ENCODE assay signal across 20 cellular contexts in genomic region chr18:13532406-13533075, GRCh38.
A peak's percentile ranks its signal among the peaks of the same experiment; 100 is the strongest.
DNase-seq lines count a peak whose midpoint lies in the region; ATAC-seq and TF ChIP-seq lines count a peak whose summit lies in the region.
"Had no signal": no experiment of that assay in that cellular context is flagged by ENCODE, and none has a peak within 500 bp of the region (broad histone marks: within the 10 kb centered on the region; RNA-seq: fewer than 3 reads in every experiment).

No MANE protein-coding gene starts in this region.

- no peak for ATAC-seq in left cardiac atrium
- no peak for ATAC-seq in T-helper 17 cell
- no peak for ATAC-seq in naive thymus-derived CD8-positive, alpha-beta T cell
- ATAC-seq in HG03378 (IDR thresholded peaks at IDR 0.05; ENCODE audit: unreplicated experiment), result no peak
- ATAC-seq in GM18868 (IDR thresholded peaks at IDR 0.05; ENCODE audit: unreplicated experiment), result no peak

- intact Hi-C loops in left cardiac atrium (cut with DNase I), result loop anchor here in 1 of 2 donors (5.0 kb wide), 1 partner anchor 315 kb away; the partner anchor contains the start of gene LDLRAD4

- no peaks in the 10 kb centered on the region for H3K36me3 Mint-ChIP-seq in T-helper 17 cell (ENCODE audit: low read depth)
- H3K36me3 Mint-ChIP-seq in naive thymus-derived CD8-positive, alpha-beta T cell, result peaks cover 0 to 2% (median 0%) of the 10 kb centered on the region in 3 donors

- H3K27ac ChIP-seq in right atrium auricular region, result peak overlapping the region in 1 of 2 donors; percentile 30
- H3K27ac ChIP-seq: Peyer's patch, SK-N-MC had no signal

- H3K27me3 Mint-ChIP-seq in T-helper 17 cell, result no peaks in the 10 kb centered on the region
- no peaks in the 10 kb centered on the region for H3K27me3 Mint-ChIP-seq in naive thymus-derived CD8-positive, alpha-beta T cell
- H3K27me3 Mint-ChIP-seq: IgD-negative memory B cell had no signal

- H3K4me3 ChIP-seq in right atrium auricular region, result no peak overlapping the region
- H3K4me3 ChIP-seq: BLaER1 treated with 17β-estradiol and CSF1 and Interleukin-3, amounts not matched to agents 10 nM and 100 nM; Peyer's patch; SK-N-MC had no signal

- no peak overlapping the region for H3K4me3 Mint-ChIP-seq in T-helper 17 cell
- H3K4me3 Mint-ChIP-seq in naive thymus-derived CD8-positive, alpha-beta T cell, result no peak overlapping the region
- H3K4me3 Mint-ChIP-seq: H9, IgD-negative memory B cell had no signal

- DNase-seq in right atrium auricular region (ENCODE audit: low spot score) (peak; percentile 56), left cardiac atrium (no peak), T-helper 17 cell (no peak), NCI-H2196 treated with DMSO at 0.1 percent for 48 hours (lab: John Stamatoyannopoulos, UW; ENCODE audit: unreplicated experiment) (no peak)
- DNase-seq in naive thymus-derived CD8-positive, alpha-beta T cell, result no peak
- DNase-seq: DMS79 treated with DMSO at 0.1 percent for 48 hours; H9; Kasumi-1; MM.1S; NCI-H1092 treated with DMSO at 0.1 percent for 48 hours; NCI-H146; NCI-H2029 treated with DMSO at 0.1 percent for 48 hours; NCI-H2171 treated with DMSO at 0.1 percent for 48 hours; NK-92 treated with Interleukin-12 subunit alpha and Interleukin-12 subunit beta, amount 100 ng/mL, for 24 hours; Peyer's patch had no signal

- no peak for TF ChIP-seq CTCF in right atrium auricular region (IDR thresholded peaks at IDR 0.05)

- no peaks in the 10 kb centered on the region for H3K36me3 ChIP-seq in right atrium auricular region
- H3K36me3 ChIP-seq: Peyer's patch had no signal

- H3K9me3 ChIP-seq in right atrium auricular region, result no peaks in the 10 kb centered on the region
- H3K9me3 ChIP-seq in T-helper 17 cell (ENCODE audit: control insufficient read depth, low read length, poor library complexity, severe bottlenecking), result no peaks in the 10 kb centered on the region
- H3K9me3 ChIP-seq: BLaER1 treated with 17β-estradiol and CSF1 and Interleukin-3, amounts not matched to agents 10 nM and 100 nM; Peyer's patch had no signal

- H3K27ac Mint-ChIP-seq in T-helper 17 cell, result peak overlapping the region; percentile 16
- H3K27ac Mint-ChIP-seq in naive thymus-derived CD8-positive, alpha-beta T cell, result peak overlapping the region in 8 of 10 donors; percentile 22 to 81 (median 56)
- H3K27ac Mint-ChIP-seq: H9, IgD-negative memory B cell had no signal

- POLR2A ChIA-PET in naive thymus-derived CD8-positive, alpha-beta T cell (lab: Charles Lee), result interaction anchor here (0.9 kb wide), 1 partner anchor 80 kb away, joined by 4 read pairs; no protein-coding TSS in a partner anchor

- H3K27me3 ChIP-seq in right atrium auricular region, result no peaks in the 10 kb centered on the region
- H3K27me3 ChIP-seq: BLaER1 treated with 17β-estradiol and CSF1 and Interleukin-3, amounts not matched to agents 10 nM and 100 nM; Peyer's patch had no signal

- peaks cover 27% of the 10 kb centered on the region for H3K4me1 Mint-ChIP-seq in T-helper 17 cell
- peaks cover 29 to 72% (median 60%) of the 10 kb centered on the region in 4 donors for H3K4me1 Mint-ChIP-seq in naive thymus-derived CD8-positive, alpha-beta T cell

- peaks cover 0 to 22% of the 10 kb centered on the region in 2 donors for H3K4me1 ChIP-seq in right atrium auricular region
- H3K4me1 ChIP-seq: Peyer's patch had no signal

- no peaks in the 10 kb centered on the region for H3K9me3 Mint-ChIP-seq in naive thymus-derived CD8-positive, alpha-beta T cell
- H3K9me3 Mint-ChIP-seq: H9, IgD-negative memory B cell had no signal
